In genomic region chr10:45000138-45000763, GRCh38 we compare ENCODE assay signal across 8 cellular contexts. TPM values are rescaled to one million over a fixed set of nuclear protein-coding genes. Genes with fewer than 3 reads are reported as not detected.
DNase-seq lines count a peak whose midpoint lies in the region; ATAC-seq and TF ChIP-seq lines count a peak whose summit lies in the region.

No MANE protein-coding gene starts in this region.

- ATAC-seq in body of pancreas (no peak), HG02759 (IDR thresholded peaks at IDR 0.05; ENCODE audit: unreplicated experiment) (no peak), HG02763 (IDR thresholded peaks at IDR 0.05; ENCODE audit: unreplicated experiment) (no peak)

- no peaks in the 10 kb centered on the region for H3K27me3 Mint-ChIP-seq in CD4-positive, alpha-beta memory T cell

- no peaks in the 10 kb centered on the region for H3K36me3 ChIP-seq in CD4-positive, alpha-beta memory T cell (ENCODE audit: insufficient read depth, low read length)
- H3K36me3 ChIP-seq in body of pancreas (replicated peaks in 1 of 2; ENCODE audit: insufficient read depth in 1 of 2, low read depth in 2 of 2): no peaks in the 10 kb centered on the region
- peaks cover 6 to 17% (median 15%) of the 10 kb centered on the region in 5 donors for H3K36me3 ChIP-seq in subcutaneous abdominal adipose tissue (ENCODE audit: control insufficient read depth in 5 of 5, insufficient read depth in 5 of 5, low read length in 5 of 5)

- H3K27me3 ChIP-seq in CD4-positive, alpha-beta memory T cell (ENCODE audit: insufficient read depth, low read length): no peaks in the 10 kb centered on the region
- H3K27me3 ChIP-seq in body of pancreas (no peaks in the 10 kb centered on the region), layer of hippocampus (ENCODE audit: control insufficient read depth, insufficient read depth, low read length) (no peaks in the 10 kb centered on the region), subcutaneous abdominal adipose tissue (ENCODE audit: control insufficient read depth in 5 of 5, insufficient read depth in 4 of 5, low read length in 5 of 5) (no peaks in the 10 kb centered on the region)

- peak overlapping the region in 1 of 2 donors; percentile 61 for H3K4me3 ChIP-seq in CD4-positive, alpha-beta memory T cell (ENCODE audit: low read length in 2 of 2)
- H3K4me3 ChIP-seq in body of pancreas: no peak overlapping the region
- peak overlapping the region; percentile 62 to 93 (median 74) for H3K4me3 ChIP-seq in subcutaneous abdominal adipose tissue (ENCODE audit: low read depth in 1 of 5, low read length in 5 of 5)

- H3K27ac ChIP-seq in CD4-positive, alpha-beta memory T cell (ENCODE audit: low read depth, low read length): peak overlapping the region; percentile 58
- H3K27ac ChIP-seq in body of pancreas (peak overlapping the region; percentile 95 to 97 (median 96)), layer of hippocampus (ENCODE audit: low read depth, low read length) (peak overlapping the region; percentile 88), subcutaneous abdominal adipose tissue (ENCODE audit: low read depth, low read length) (peak overlapping the region; percentile 99)

- POLR2A ChIA-PET in CD4-positive, alpha-beta memory T cell (lab: Charles Lee; ENCODE audit: partially characterized antibody): interaction anchor here (0.9 to 1.0 kb wide), 2 partner anchors 39 to 41 kb away, joined by 4 read pairs; partner anchors contain the start of gene RASSF4

- peak overlapping the region; percentile 75 to 95 (median 90) for H3K27ac Mint-ChIP-seq in CD4-positive, alpha-beta memory T cell

- H3K4me1 Mint-ChIP-seq in CD4-positive, alpha-beta memory T cell: peaks cover 25 to 54% (median 40%) of the 10 kb centered on the region in 4 donors

- 53 to 61% methylated on average over 12 of the region's 12 CpGs for WGBS in body of pancreas, 2 donors

- no peaks in the 10 kb centered on the region for H3K9me3 ChIP-seq in CD4-positive, alpha-beta memory T cell (ENCODE audit: control insufficient read depth in 1 of 2, low read length in 2 of 2)
- H3K9me3 ChIP-seq in body of pancreas: no peaks in the 10 kb centered on the region
- H3K9me3 ChIP-seq in subcutaneous abdominal adipose tissue (ENCODE audit: control insufficient read depth in 5 of 5, low read length in 5 of 5): peaks cover 0 to 4% (median 0%) of the 10 kb centered on the region in 5 donors

- peak overlapping the region; percentile 83 to 93 (median 89) for H3K4me3 Mint-ChIP-seq in CD4-positive, alpha-beta memory T cell

- CTCF ChIA-PET in CD4-positive, alpha-beta memory T cell (lab: Charles Lee; ENCODE audit: partially characterized antibody): interaction anchor here (1.4 to 2.2 kb wide), 2 partner anchors 21 to 24 kb away, joined by 3 to 5 read pairs; partner anchors contain the start of gene DEPP1

- peaks cover 26 to 28% of the 10 kb centered on the region in 2 donors for H3K36me3 Mint-ChIP-seq in CD4-positive, alpha-beta memory T cell

- peaks cover 27% of the 10 kb centered on the region for H3K4me1 ChIP-seq in CD4-positive, alpha-beta memory T cell (ENCODE audit: insufficient read depth, low read length)
- H3K4me1 ChIP-seq in body of pancreas (peaks cover 67% of the 10 kb centered on the region), subcutaneous abdominal adipose tissue (ENCODE audit: control insufficient read depth in 5 of 5, insufficient read depth in 5 of 5, low read length in 5 of 5) (peaks cover 25 to 75% (median 74%) of the 10 kb centered on the region in 5 donors)

- no peak for DNase-seq in CD4-positive, alpha-beta memory T cell
- DNase-seq in HuH-7.5 (ENCODE audit: low spot score) (peak; percentile 36), body of pancreas (peak in 3 of 4 donors; percentile 51 to 66 (median 53)), KG1 (lab: John Stamatoyannopoulos, UW) (no peak)

- TF ChIP-seq POLR2A in body of pancreas (IDR thresholded peaks at IDR 0.05): no peak

- no peak for TF ChIP-seq CTCF in body of pancreas (IDR thresholded peaks at IDR 0.05)

- intact Hi-C loops in CD4-positive, alpha-beta memory T cell (cut with micrococcal nuclease): loop anchor here (1.0 to 10.0 kb wide), 2 partner anchors 41 to 235 kb away; partner anchors contain the start of gene RASSF4
- intact Hi-C loops in body of pancreas (cut with DNase I): no loop called here

- H3K9me3 Mint-ChIP-seq in CD4-positive, alpha-beta memory T cell: peaks cover 0 to 12% (median 6%) of the 10 kb centered on the region in 8 donors

- peak overlapping the region; percentile 80 to 93 (median 86) for H3K9ac ChIP-seq in subcutaneous abdominal adipose tissue (ENCODE audit: low read length in 5 of 5)

RNA-seq across cellular contexts. Expression of gene ZNF22, which starts 0.5 kb away (rescaled TPM):
- 10 to 100 TPM; 26.9 to 27.1 TPM for total RNA-seq in CD4-positive, alpha-beta memory T cell
- polyA plus RNA-seq in CD4-positive, alpha-beta memory T cell: 10 to 100 TPM; 34.5 to 40.6 TPM
- total RNA-seq in body of pancreas: 10 to 100 TPM; 12.9 to 30.4 TPM

RNA-seq across cellular contexts. Expression of gene DEPP1, which starts 21.6 kb away (rescaled TPM):
- total RNA-seq in CD4-positive, alpha-beta memory T cell: not detected
- polyA plus RNA-seq in CD4-positive, alpha-beta memory T cell: not detected
- total RNA-seq in body of pancreas: 100 to 1,000 TPM; 226 to 230 TPM

RNA-seq across cellular contexts. Expression of gene RASSF4, which starts 40.6 kb away (rescaled TPM):
- total RNA-seq in CD4-positive, alpha-beta memory T cell: 1 to 10 TPM; 1.6 to 1.8 TPM
- polyA plus RNA-seq in CD4-positive, alpha-beta memory T cell: under 1 TPM; 0.08 to 0.21 TPM
- total RNA-seq in body of pancreas: 10 to 100 TPM; 44.5 to 50.8 TPM

Comparison
In these comparisons a context has a peak if more than half of its experiments do, and no peak if none do; other contexts are left out.
1. DNase-seq: peak in HuH-7.5 (single experiment) and body of pancreas (3 of 4); none in CD4-positive, alpha-beta memory T cell (0 of 5) and KG1 (single experiment).
2. H3K4me3 ChIP-seq: peak in subcutaneous abdominal adipose tissue (5 of 5); none in body of pancreas (0 of 2).
3. RNA of gene DEPP1, which starts 21.6 kb away (total RNA-seq): 226 to 230 TPM in body of pancreas; not detected in CD4-positive, alpha-beta memory T cell; every median in the first group is over 100 times any median in the second.
4. RNA of gene RASSF4, which starts 40.6 kb away (total RNA-seq): 44.5 to 50.8 TPM in body of pancreas; 1.6 to 1.8 TPM in CD4-positive, alpha-beta memory T cell; every median in the first group is over 10 times any median in the second.
5. Peak in every context shown above with its lines, with median percentiles within 50 percentile points of each other: H3K27ac ChIP-seq.